24 cellular contexts compared by ENCODE assay signal in genomic region chr1:7824701-7825100, GRCh38. TPM values are rescaled to one million over a fixed set of nuclear protein-coding genes. Genes with fewer than 3 reads are reported as not detected.
"Had no signal": no experiment of that assay in that cellular context is flagged by ENCODE, and none has a peak within 500 bp of the region (broad histone marks: within the 10 kb centered on the region; RNA-seq: fewer than 3 reads in every experiment).

No MANE protein-coding gene starts in this region.

- H3K27ac ChIP-seq: SJSA1, SK-N-MC had no signal

- H3K27me3 ChIP-seq: SJSA1 had no signal

- H3K9me3 ChIP-seq: SJSA1 had no signal

- H3K4me3 ChIP-seq: SJSA1, SK-N-MC had no signal

- DNase-seq: KBM-7, MV-4-11, NCI-H1048, NCI-H1105 treated with DMSO at 0.1 percent for 48 hours, NCI-H1417 treated with DMSO at 0.1 percent for 48 hours, NCI-H146, NCI-H1694 treated with DMSO at 0.1 percent for 48 hours, NCI-H1930, NCI-H2081, NCI-H2107, NCI-H2171 treated with DMSO at 0.1 percent for 48 hours, NCI-H345, NCI-H446 treated with DMSO at 0.1 percent for 48 hours, NCI-H510A treated with DMSO at 0.1 percent for 48 hours, NCI-H526, Right ventricle myocardium superior, RPMI8226, SIG-M5 had no signal

- H3K4me1 ChIP-seq: SJSA1 had no signal

RNA-seq across cellular contexts. Expression of gene UTS2, which starts 28.2 kb away (rescaled TPM):
- total RNA-seq: HT-29; LHCN-M2; MCF 10A; Right ventricle myocardium superior; SJSA1; T-helper 1 cell treated with Interleukin-12 subunit alpha and Interleukin-12 subunit beta and Interleukin-4 antibody, amounts not matched to agents 30 ng/mL and 1 ng/mL, for 36 hours had no signal
